ENCODE assay signal across 14 cellular contexts in genomic region chr19:38223119-38223523, GRCh38. TPM values are rescaled to one million over a fixed set of nuclear protein-coding genes. Genes with fewer than 3 reads are reported as not detected.
DNase-seq lines count a peak whose midpoint lies in the region; ATAC-seq and TF ChIP-seq lines count a peak whose summit lies in the region.
"Had no signal": no experiment of that assay in that cellular context is flagged by ENCODE, and none has a peak within 500 bp of the region (broad histone marks: within the 10 kb centered on the region; RNA-seq: fewer than 3 reads in every experiment).

No MANE protein-coding gene starts in this region.

- H3K27me3 ChIP-seq in PC-9 (ENCODE audit: insufficient read depth, low read depth) = peaks cover 7% of the 10 kb centered on the region; the same call in 1 of the 2 replicates

- no peaks in the 10 kb centered on the region for H3K4me1 ChIP-seq in PC-9 (replicated peaks; ENCODE audit: insufficient read depth)

- H3K36me3 Mint-ChIP-seq in activated naive CD4-positive, alpha-beta T cell treated with anti-CD3 and anti-CD28 coated beads for 36 hours (ENCODE audit: low read depth) = no peaks in the 10 kb centered on the region
- peaks cover 17% of the 10 kb centered on the region for H3K36me3 Mint-ChIP-seq in endothelial cell (ENCODE audit: low read depth, unreplicated experiment)
- peaks cover 3 to 11% of the 10 kb centered on the region in 2 donors for H3K36me3 Mint-ChIP-seq in stimulated activated naive B cell treated with anti-CD40 and anti-IgM and Interleukin-4, amounts not matched to agents 10 μg/mL and 1 μg/mL and 100 μg/mL, for 72 hours

- no peaks in the 10 kb centered on the region for H3K79me2 ChIP-seq in PC-9 (ENCODE audit: low read depth)

- CTCF ChIA-PET in activated naive CD4-positive, alpha-beta T cell treated with anti-CD3 and anti-CD28 coated beads for 36 hours (lab: Charles Lee) = no interaction called here
- CTCF ChIA-PET in PC-9 (lab: Charles Lee) = no interaction called here

- no peak for TF ChIP-seq CTCF in PC-9 (conservative IDR thresholded peaks at IDR 0.05)
- TF ChIP-seq CTCF in endothelial cell (IDR thresholded peaks at IDR 0.05; ENCODE audit: unreplicated experiment) = no peak

- BruUV-seq in PC-9 (replicated peaks; lab: Mats Ljungman, UMichigan) = no TSS peak

- H2AFZ ChIP-seq in PC-9 = no peak overlapping the region

- H3K9me2 ChIP-seq in PC-9 (ENCODE audit: insufficient read depth) = no peaks in the 10 kb centered on the region

- H3F3A ChIP-seq in PC-9 (ENCODE audit: insufficient read depth, low read depth) = no peaks in the 10 kb centered on the region; the same call in 1 of the 2 replicates

- intact Hi-C loops in activated naive CD4-positive, alpha-beta T cell treated with anti-CD3 and anti-CD28 coated beads for 36 hours (cut with micrococcal nuclease) = loop anchor here (10.0 kb wide), 2 partner anchors 78 to 172 kb away; no protein-coding TSS in a partner anchor
- intact Hi-C loops in PC-9 (cut with micrococcal nuclease; ENCODE audit: unreplicated experiment) = no loop called here

- peaks cover 21% of the 10 kb centered on the region for H3K4me1 Mint-ChIP-seq in activated naive CD4-positive, alpha-beta T cell treated with anti-CD3 and anti-CD28 coated beads for 36 hours (ENCODE audit: low read depth)
- H3K4me1 Mint-ChIP-seq in endothelial cell (ENCODE audit: unreplicated experiment) = peaks cover 15% of the 10 kb centered on the region
- peaks cover 27 to 42% of the 10 kb centered on the region in 2 donors for H3K4me1 Mint-ChIP-seq in stimulated activated naive B cell treated with anti-CD40 and anti-IgM and Interleukin-4, amounts not matched to agents 10 μg/mL and 1 μg/mL and 100 μg/mL, for 72 hours

- no peaks in the 10 kb centered on the region for H3K9me3 ChIP-seq in PC-9 (ENCODE audit: insufficient read depth, low read depth)
- H3K9me3 ChIP-seq: heart left ventricle, uterus had no signal

- H3K4me3 ChIP-seq in PC-9 = peak overlapping the region; percentile 67; the same call in 1 of the 2 replicates
- H3K4me3 ChIP-seq: uterus had no signal

- peak overlapping the region; percentile 85; the same call in 1 of the 2 replicates for H3K4me2 ChIP-seq in PC-9

- no peak for DNase-seq in activated naive CD4-positive, alpha-beta T cell treated with anti-CD3 and anti-CD28 coated beads for 36 hours
- DNase-seq in activated naive CD4-positive, alpha-beta T cell treated with Interleukin-2 at 50 U/mL for 16 hours = no peak
- no peak for DNase-seq in PC-9
- DNase-seq in endothelial cell (ENCODE audit: low spot score) = no peak
- no peak for DNase-seq in stimulated activated naive B cell treated with anti-CD40 and anti-IgM and Interleukin-4, amounts not matched to agents 10 μg/mL and 1 μg/mL and 100 μg/mL, for 72 hours
- DNase-seq in NCI-H345 treated with DMSO at 0.1 percent for 48 hours (lab: John Stamatoyannopoulos, UW; ENCODE audit: unreplicated experiment) = no peak
- no peak for DNase-seq in activated gamma-delta T cell (lab: John Stamatoyannopoulos, UW)
- DNase-seq: AML-193, heart left ventricle, KG1, NCI-H446 treated with DMSO at 0.1 percent for 48 hours, uterus had no signal

- no peaks in the 10 kb centered on the region for H3K36me3 ChIP-seq in PC-9 (ENCODE audit: low read depth)
- H3K36me3 ChIP-seq: heart left ventricle, uterus had no signal

- ATAC-seq in stimulated activated naive B cell treated with anti-CD40 and anti-IgM and Interleukin-4, amounts not matched to agents 10 μg/mL and 1 μg/mL and 100 μg/mL, for 72 hours (replicated peaks) = no peak
- no peak for ATAC-seq in GM18861 (IDR thresholded peaks at IDR 0.05; ENCODE audit: unreplicated experiment)

- H3K27ac Mint-ChIP-seq in activated naive CD4-positive, alpha-beta T cell treated with anti-CD3 and anti-CD28 coated beads for 36 hours = no peak overlapping the region
- peak overlapping the region; percentile 14 for H3K27ac Mint-ChIP-seq in endothelial cell (ENCODE audit: unreplicated experiment)
- H3K27ac Mint-ChIP-seq in stimulated activated naive B cell treated with anti-CD40 and anti-IgM and Interleukin-4, amounts not matched to agents 10 μg/mL and 1 μg/mL and 100 μg/mL, for 72 hours = no peak overlapping the region
- H3K27ac Mint-ChIP-seq: dendritic cell treated with granulocyte-macrophage colony-stimulating factor and Interleukin-4, amounts not matched to agents 40 ng/mL and 50 ng/mL, for 4 days had no signal

- H3K27ac ChIP-seq in PC-9 = no peak overlapping the region
- H3K27ac ChIP-seq: heart left ventricle, uterus had no signal

- peak overlapping the region; percentile 68 for H3K4me3 Mint-ChIP-seq in activated naive CD4-positive, alpha-beta T cell treated with anti-CD3 and anti-CD28 coated beads for 36 hours
- peak overlapping the region; percentile 93 for H3K4me3 Mint-ChIP-seq in endothelial cell (ENCODE audit: unreplicated experiment)
- peak overlapping the region; percentile 82 for H3K4me3 Mint-ChIP-seq in stimulated activated naive B cell treated with anti-CD40 and anti-IgM and Interleukin-4, amounts not matched to agents 10 μg/mL and 1 μg/mL and 100 μg/mL, for 72 hours

- no peaks in the 10 kb centered on the region for H4K20me1 ChIP-seq in PC-9 (ENCODE audit: insufficient read depth)

- H3K9me3 Mint-ChIP-seq in activated naive CD4-positive, alpha-beta T cell treated with anti-CD3 and anti-CD28 coated beads for 36 hours = no peaks in the 10 kb centered on the region
- no peaks in the 10 kb centered on the region for H3K9me3 Mint-ChIP-seq in endothelial cell (ENCODE audit: unreplicated experiment)
- H3K9me3 Mint-ChIP-seq in stimulated activated naive B cell treated with anti-CD40 and anti-IgM and Interleukin-4, amounts not matched to agents 10 μg/mL and 1 μg/mL and 100 μg/mL, for 72 hours = no peaks in the 10 kb centered on the region
- H3K9me3 Mint-ChIP-seq: dendritic cell treated with granulocyte-macrophage colony-stimulating factor and Interleukin-4, amounts not matched to agents 40 ng/mL and 50 ng/mL, for 4 days had no signal

- H3K27me3 Mint-ChIP-seq in activated naive CD4-positive, alpha-beta T cell treated with anti-CD3 and anti-CD28 coated beads for 36 hours (ENCODE audit: low read depth) = peaks cover 70% of the 10 kb centered on the region
- H3K27me3 Mint-ChIP-seq in endothelial cell (ENCODE audit: unreplicated experiment) = peaks cover 20% of the 10 kb centered on the region
- H3K27me3 Mint-ChIP-seq in stimulated activated naive B cell treated with anti-CD40 and anti-IgM and Interleukin-4, amounts not matched to agents 10 μg/mL and 1 μg/mL and 100 μg/mL, for 72 hours = peaks cover 69 to 83% of the 10 kb centered on the region in 2 donors

- POLR2A ChIA-PET in PC-9 (lab: Charles Lee; ENCODE audit: unreplicated experiment) = no interaction called here

RNA-seq across cellular contexts. Expression of gene DPF1, which starts 0.9 kb away (rescaled TPM):
- under 1 TPM; 0.41 to 0.77 TPM for total RNA-seq in activated naive CD4-positive, alpha-beta T cell treated with anti-CD3 and anti-CD28 coated beads for 36 hours
- total RNA-seq in PC-9 (2021) = 0.81 and 1.1 TPM in 2 replicates
- 6.0 TPM for total RNA-seq in endothelial cell (ENCODE audit: unreplicated experiment)

RNA-seq across cellular contexts. Expression of gene PPP1R14A, which starts 33.1 kb away (rescaled TPM):
- not detected for total RNA-seq in activated naive CD4-positive, alpha-beta T cell treated with anti-CD3 and anti-CD28 coated beads for 36 hours
- total RNA-seq in PC-9 (2021) (not detected in 2 replicates), endothelial cell (ENCODE audit: unreplicated experiment) (2.1 TPM)

RNA-seq across cellular contexts. Expression of gene SPINT2, which starts 41.3 kb away (rescaled TPM):
- total RNA-seq in activated naive CD4-positive, alpha-beta T cell treated with anti-CD3 and anti-CD28 coated beads for 36 hours = 10 to 100 TPM; 35.3 to 36.5 TPM
- total RNA-seq in PC-9 (2021) (1,019 and 1,161 TPM in 2 replicates), endothelial cell (ENCODE audit: unreplicated experiment) (93.4 TPM)

Comparison
In these comparisons a context has a peak if more than half of its experiments do, and no peak if none do; other contexts are left out.
1. RNA of gene SPINT2, which starts 41.3 kb away (total RNA-seq): 1,019 to 1,161 TPM in PC-9; 93.4 TPM in endothelial cell (single experiment) and 35.3 to 36.5 TPM in activated naive CD4-positive, alpha-beta T cell treated with anti-CD3 and anti-CD28 coated beads for 36 hours; every median in the first group is over 10 times any median in the second.
2. Peak in every context shown above with its lines, with median percentiles within 50 percentile points of each other: H3K4me3 Mint-ChIP-seq.